11 cellular contexts compared by ENCODE assay signal in genomic region chr6:71489736-71490135, GRCh38.
DNase-seq lines count a peak whose midpoint lies in the region; ATAC-seq, FAIRE-seq and TF ChIP-seq lines count a peak whose summit lies in the region.
"Had no signal": no experiment of that assay in that cellular context is flagged by ENCODE, and none has a peak within 500 bp of the region (broad histone marks: within the 10 kb centered on the region; RNA-seq: fewer than 3 reads in every experiment).

No MANE protein-coding gene starts in this region.

- peak overlapping the region; percentile 41 for H3K4me3 Mint-ChIP-seq in astrocyte (ENCODE audit: unreplicated experiment)
- H3K4me3 Mint-ChIP-seq: naive thymus-derived CD4-positive, alpha-beta T cell had no signal

- peak; percentile 51 for DNase-seq in HFF-Myc (ENCODE audit: extremely low read depth, low read depth)
- peak; percentile 90 for DNase-seq in astrocyte (ENCODE audit: low read depth)
- peak; percentile 69 for DNase-seq in iPS-NIHi11 (ENCODE audit: low spot score)
- DNase-seq in tibial artery, result no peak
- DNase-seq in gastrocnemius medialis, result no peak
- no peak for DNase-seq in activated T-cell treated with anti-CD3 and anti-CD28 coated beads for 4 hours
- DNase-seq: dorsolateral prefrontal cortex; naive thymus-derived CD4-positive, alpha-beta T cell had no signal

- no peaks in the 10 kb centered on the region for H3K27me3 ChIP-seq in astrocyte (ENCODE audit: insufficient read depth, low read length)
- no peaks in the 10 kb centered on the region for H3K27me3 ChIP-seq in tibial artery
- no peaks in the 10 kb centered on the region for H3K27me3 ChIP-seq in gastrocnemius medialis
- H3K27me3 ChIP-seq: dorsolateral prefrontal cortex had no signal

- no peaks in the 10 kb centered on the region for H3K36me3 ChIP-seq in astrocyte (ENCODE audit: insufficient read depth, low read length)
- H3K36me3 ChIP-seq in tibial artery, result no peaks in the 10 kb centered on the region
- no peaks in the 10 kb centered on the region for H3K36me3 ChIP-seq in gastrocnemius medialis

- no peak for TF ChIP-seq POLR2A in gastrocnemius medialis (IDR thresholded peaks at IDR 0.05)

- H3K36me3 Mint-ChIP-seq in astrocyte (ENCODE audit: low read depth, unreplicated experiment), result no peaks in the 10 kb centered on the region
- H3K36me3 Mint-ChIP-seq: naive thymus-derived CD4-positive, alpha-beta T cell had no signal

- H3K4me3 ChIP-seq in HFF-Myc (replicated peaks; ENCODE audit: low read depth, low read length) (no peak overlapping the region), astrocyte (ENCODE audit: insufficient read depth, low read depth, low read length) (no peak overlapping the region), tibial artery (no peak overlapping the region), gastrocnemius medialis (no peak overlapping the region)
- H3K4me3 ChIP-seq: dorsolateral prefrontal cortex had no signal

- peak; percentile 98 for FAIRE-seq in astrocyte (lab: Jason Lieb, UNC)

- no peak overlapping the region for H2AFZ ChIP-seq in astrocyte (ENCODE audit: low read depth, low read length)

- H3K9me3 ChIP-seq in astrocyte (ENCODE audit: insufficient read depth, low read depth, low read length) (no peaks in the 10 kb centered on the region), tibial artery (no peaks in the 10 kb centered on the region), gastrocnemius medialis (no peaks in the 10 kb centered on the region)

- in situ Hi-C loops in gastrocnemius medialis (cut with MboI; ENCODE audit: low sequenced_read_pairs in 4 of 4), result no loop called here

- H3K27ac ChIP-seq in astrocyte (ENCODE audit: low read depth, low read length), result peak overlapping the region; percentile 45
- H3K27ac ChIP-seq in tibial artery, result peak overlapping the region; percentile 35 to 67
- no peak overlapping the region for H3K27ac ChIP-seq in gastrocnemius medialis
- H3K27ac ChIP-seq: dorsolateral prefrontal cortex, KMS-11 had no signal

- TF ChIP-seq CTCF in HFF-Myc (IDR thresholded peaks at IDR 0.05; ENCODE audit: low read depth, low read length, missing control alignments), result no peak
- TF ChIP-seq CTCF in astrocyte (IDR thresholded peaks at IDR 0.05; ENCODE audit: insufficient read depth, low read depth, low read length), result no peak
- no peak for TF ChIP-seq CTCF in tibial artery (IDR thresholded peaks at IDR 0.05)
- TF ChIP-seq CTCF in gastrocnemius medialis (IDR thresholded peaks at IDR 0.05 in 4 of 5, conservative IDR thresholded peaks at IDR 0.05 in 1 of 5), result no peak

- no peaks in the 10 kb centered on the region for H3K79me2 ChIP-seq in astrocyte (ENCODE audit: insufficient read depth, low read length)

- peak overlapping the region; percentile 50 for H3K4me2 ChIP-seq in astrocyte (ENCODE audit: low read length)
- H3K4me2 ChIP-seq: KMS-11 had no signal

- no peaks in the 10 kb centered on the region for H4K20me1 ChIP-seq in astrocyte (ENCODE audit: insufficient read depth, low read length)

- peak overlapping the region; percentile 11 for H3K9ac ChIP-seq in astrocyte (ENCODE audit: low read length)
- H3K9ac ChIP-seq: KMS-11 had no signal

- H3K4me1 Mint-ChIP-seq in astrocyte (ENCODE audit: low read depth, unreplicated experiment), result peaks cover 37% of the 10 kb centered on the region

- H3K4me1 ChIP-seq in astrocyte (ENCODE audit: insufficient read depth, low read length), result peaks cover 16% of the 10 kb centered on the region
- peaks cover 0 to 39% (median 9%) of the 10 kb centered on the region in 4 donors for H3K4me1 ChIP-seq in tibial artery
- H3K4me1 ChIP-seq in gastrocnemius medialis, result no peaks in the 10 kb centered on the region

- peak overlapping the region; percentile 97 for H3K27ac Mint-ChIP-seq in astrocyte (ENCODE audit: unreplicated experiment)
- H3K27ac Mint-ChIP-seq: naive thymus-derived CD4-positive, alpha-beta T cell had no signal

- intact Hi-C loops in tibial artery (cut with DNase I; ENCODE audit: low total_unique reads) (no loop called here), gastrocnemius medialis (cut with DNase I; ENCODE audit: low total_unique reads) (no loop called here)

- H3K27me3 Mint-ChIP-seq in astrocyte (ENCODE audit: low read depth, unreplicated experiment), result no peaks in the 10 kb centered on the region

- H3K9me3 Mint-ChIP-seq in astrocyte (ENCODE audit: unreplicated experiment), result no peaks in the 10 kb centered on the region

- ATAC-seq in HG02588 (IDR thresholded peaks at IDR 0.05; ENCODE audit: unreplicated experiment) (no peak), GM21367 (IDR thresholded peaks at IDR 0.05; ENCODE audit: unreplicated experiment) (no peak), gastrocnemius medialis (no peak)
- ATAC-seq: naive thymus-derived CD4-positive, alpha-beta T cell had no signal

Comparison
In these comparisons a context has a peak if more than half of its experiments do, and no peak if none do; other contexts are left out.
1. DNase-seq: peak in HFF-Myc (single experiment), astrocyte (single experiment) and iPS-NIHi11 (single experiment); none in tibial artery (0 of 2), gastrocnemius medialis (0 of 2) and activated T-cell treated with anti-CD3 and anti-CD28 coated beads for 4 hours (single experiment).
2. H3K27ac ChIP-seq: peak in astrocyte (single experiment) and tibial artery (2 of 2); none in gastrocnemius medialis (0 of 4).